In the genomic region with DNA sequence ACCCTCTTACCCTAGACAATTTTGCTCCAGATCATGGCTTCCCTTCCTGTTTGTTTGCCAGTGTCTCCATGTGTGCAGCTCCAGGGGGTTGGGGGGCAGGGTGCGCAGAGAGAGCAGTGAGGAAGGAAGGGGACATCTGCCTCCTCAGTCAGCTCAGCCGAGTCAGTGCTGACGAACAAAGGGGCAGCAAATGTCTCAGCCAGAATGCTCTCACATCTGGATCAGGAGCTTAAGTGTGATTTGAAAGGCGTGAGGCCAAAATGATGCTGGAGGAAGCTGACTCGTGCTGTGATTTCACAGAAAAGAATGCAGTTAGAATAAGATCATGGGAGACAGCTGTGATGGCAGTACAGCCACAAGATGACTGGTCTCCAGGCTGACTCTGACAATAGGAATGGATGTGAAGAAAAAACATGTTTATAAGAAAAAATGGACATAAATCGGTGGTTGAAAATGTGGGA, we compare ENCODE assay signal across 8 cellular contexts. TPM values are rescaled to one million over a fixed set of nuclear protein-coding genes. Genes with fewer than 3 reads are reported as not detected.
DNase-seq lines count a peak whose midpoint lies in the region; ATAC-seq and TF ChIP-seq lines count a peak whose summit lies in the region.

No MANE protein-coding gene starts in this region.

- intact Hi-C loops in ovary (cut with DNase I): no loop called here

- no peak overlapping the region for H3K4me3 Mint-ChIP-seq in WTC11

- no peaks in the 10 kb centered on the region for H3K27me3 ChIP-seq in ovary

- H3K4me3 ChIP-seq in fibroblast of the aortic adventitia (ENCODE audit: low read depth, low read length) (peak overlapping the region; percentile 65), ovary (no peak overlapping the region)

- H3K4me1 ChIP-seq in ovary (ENCODE audit: insufficient read depth): no peaks in the 10 kb centered on the region

- TF ChIP-seq CTCF in WTC11 (IDR thresholded peaks at IDR 0.05): no peak
- no peak for TF ChIP-seq CTCF in fibroblast of the aortic adventitia (IDR thresholded peaks at IDR 0.05; ENCODE audit: insufficient read depth, low read length)
- no peak for TF ChIP-seq CTCF in ovary (IDR thresholded peaks at IDR 0.05)

- no peaks in the 10 kb centered on the region for H3K9me3 ChIP-seq in ovary

- H3K27ac ChIP-seq in ovary: no peak overlapping the region

- H3K27ac Mint-ChIP-seq in WTC11: no peak overlapping the region

- CTCF ChIA-PET in WTC11 (lab: Charles Lee): no interaction called here

- TF ChIP-seq POLR2A in ovary (IDR thresholded peaks at IDR 0.05): no peak

- POLR2A ChIA-PET in WTC11 (lab: Charles Lee): no interaction called here

- DNase-seq in NCI-H146 (lab: John Stamatoyannopoulos, UW) (peak; percentile 30), NCI-H146 treated with DMSO at 0.1 percent for 48 hours (lab: John Stamatoyannopoulos, UW; ENCODE audit: unreplicated experiment) (no peak), WTC11 (ENCODE audit: low spot score) (no peak), fibroblast of the aortic adventitia (ENCODE audit: low read depth) (peak; percentile 100), ovary (peak in 3 of 5 donors; percentile 20 to 34 (median 30)), HT-29 (ENCODE audit: low spot score) (no peak), T-helper 9 cell (no peak)

- H3K36me3 Mint-ChIP-seq in WTC11: no peaks in the 10 kb centered on the region

- H3K4me1 Mint-ChIP-seq in WTC11: peaks cover 6% of the 10 kb centered on the region

- H3K27me3 Mint-ChIP-seq in WTC11 (ENCODE audit: low read depth): no peaks in the 10 kb centered on the region

- H3K36me3 ChIP-seq in ovary: no peaks in the 10 kb centered on the region

- ATAC-seq in WTC11 (peak; percentile 50), GM21528 (IDR thresholded peaks at IDR 0.05; ENCODE audit: low FRiP score, unreplicated experiment) (no peak)

- TF ChIP-seq EP300 in ovary (IDR thresholded peaks at IDR 0.05): no peak

- H3K9me3 Mint-ChIP-seq in WTC11: no peaks in the 10 kb centered on the region

- 18 to 19% (median 18%) methylated on average over 6 of the region's 6 CpGs for WGBS in ovary, 3 donors

TF ChIP-seq in WTC11, 78 proteins besides CTCF, POLR2A, EP300 and RAD21:
- no peak for TF ChIP-seq EMX1 (CRISPR knock-in tag; IDR thresholded peaks at IDR 0.05)
- TF ChIP-seq RORB (CRISPR knock-in tag; IDR thresholded peaks at IDR 0.05): no peak
- no peak for TF ChIP-seq E2F4 (CRISPR knock-in tag; IDR thresholded peaks at IDR 0.05; ENCODE audit: borderline replicate concordance, low read depth)
- no peak for TF ChIP-seq NR3C1 (CRISPR knock-in tag; conservative IDR thresholded peaks at IDR 0.05; ENCODE audit: low read depth)
- TF ChIP-seq ZNF138 (CRISPR knock-in tag; conservative IDR thresholded peaks at IDR 0.05): no peak
- TF ChIP-seq ETV6 (CRISPR knock-in tag; IDR thresholded peaks at IDR 0.05): no peak
- no peak for TF ChIP-seq ZNF263 (CRISPR knock-in tag; IDR thresholded peaks at IDR 0.05; ENCODE audit: low read depth)
- no peak for TF ChIP-seq GRHL2 (CRISPR knock-in tag; IDR thresholded peaks at IDR 0.05; ENCODE audit: insufficient replicate concordance, severe bottlenecking)
- no peak for TF ChIP-seq ZNF423 (CRISPR knock-in tag; IDR thresholded peaks at IDR 0.05)
- TF ChIP-seq HMGXB4 (CRISPR knock-in tag; IDR thresholded peaks at IDR 0.05): no peak
- no peak for TF ChIP-seq TEAD4 (CRISPR knock-in tag; IDR thresholded peaks at IDR 0.05)
- TF ChIP-seq NFATC4 (CRISPR knock-in tag; IDR thresholded peaks at IDR 0.05): no peak
- TF ChIP-seq NFYB (CRISPR knock-in tag; conservative IDR thresholded peaks at IDR 0.05; ENCODE audit: low read depth): no peak
- no peak for TF ChIP-seq USF1 (CRISPR knock-in tag; IDR thresholded peaks at IDR 0.05)
TF ChIP-seq in WTC11: peak in this region for 0.

RNA-seq across cellular contexts. Expression of gene CDK17, which starts 27.1 kb away (rescaled TPM):
- 18.7 to 20.0 TPM (median 19.4 TPM) in 3 replicates for total RNA-seq in WTC11 (2021)
- total RNA-seq in fibroblast of the aortic adventitia (ENCODE audit: low replicate concordance): 33.4 and 49.1 TPM in 2 replicates
- 10 to 100 TPM; 28.0 to 59.2 (median 31.4) TPM for total RNA-seq in ovary
- 10 to 100 TPM; 13.8 to 23.0 TPM for polyA plus RNA-seq in ovary
- 7.1 and 9.2 TPM in 2 replicates for total RNA-seq in HT-29 (2014; rRNA removed; shearing (Covaris generic))

Comparison
In these comparisons a context has a peak if more than half of its experiments do, and no peak if none do; other contexts are left out.
1. DNase-seq: peak in NCI-H146 (single experiment), fibroblast of the aortic adventitia (single experiment) and ovary (3 of 5); none in NCI-H146 treated with DMSO at 0.1 percent for 48 hours (single experiment), WTC11 (single experiment), HT-29 (single experiment) and T-helper 9 cell (single experiment).